Comparison of ENCODE assay signal across 1 cellular context in the genomic region with DNA sequence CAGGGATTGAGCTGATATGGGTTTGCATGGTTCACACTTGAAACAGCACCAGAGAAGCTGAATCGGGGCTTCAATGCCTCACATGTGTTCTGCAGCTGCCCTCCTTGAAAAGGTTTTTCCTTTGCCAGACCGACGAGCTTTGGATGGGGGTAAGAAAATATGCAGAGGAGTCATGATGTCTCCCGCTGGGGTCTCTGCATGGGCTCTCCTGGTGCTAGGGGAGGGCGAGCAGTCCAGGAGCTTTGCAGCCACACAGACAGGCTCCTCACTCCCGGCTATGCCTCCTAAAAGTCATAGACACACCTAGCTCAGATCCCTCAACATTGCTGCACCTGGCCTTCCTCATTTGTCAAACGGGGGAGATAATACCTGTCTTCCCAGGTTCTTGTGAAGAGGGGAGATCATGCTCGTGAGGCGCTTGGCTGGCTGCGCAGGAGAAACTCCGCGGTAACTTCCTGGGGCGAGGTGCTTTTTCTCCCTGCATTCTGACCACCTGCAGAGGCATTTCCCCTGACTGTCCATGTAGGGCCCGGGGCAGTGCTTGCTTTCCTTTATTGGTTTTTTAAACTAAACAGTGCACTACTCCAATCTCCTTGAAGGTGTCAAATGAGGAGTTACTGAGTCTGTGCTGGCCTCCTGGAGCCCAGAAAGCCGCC.
TF ChIP-seq lines count a peak whose summit lies in the region.

No MANE protein-coding gene starts in this region.

TF ChIP-seq in SK-N-SH treated with all-trans-retinoic acid at 6 μM for 48 hours, 23 proteins besides CTCF, POLR2A, EP300 and RAD21 (continued from another document):
- TF ChIP-seq TSHZ2 (CRISPR knock-in tag; IDR thresholded peaks at IDR 0.05) (no peak), SNAI2 (CRISPR knock-in tag; IDR thresholded peaks at IDR 0.05) (no peak)
